ENCODE assay signal across 17 cellular contexts in genomic region chr7:138167869-138168296, GRCh38.
DNase-seq lines count a peak whose midpoint lies in the region; ATAC-seq and TF ChIP-seq lines count a peak whose summit lies in the region.
"Had no signal": no experiment of that assay in that cellular context is flagged by ENCODE, and none has a peak within 500 bp of the region (broad histone marks: within the 10 kb centered on the region; RNA-seq: fewer than 3 reads in every experiment).

No MANE protein-coding gene starts in this region.

- no peaks in the 10 kb centered on the region for H3K27me3 Mint-ChIP-seq in brain
- no peaks in the 10 kb centered on the region for H3K27me3 Mint-ChIP-seq in nephron (ENCODE audit: low read depth)
- peaks cover 36% of the 10 kb centered on the region for H3K27me3 Mint-ChIP-seq in CD4-positive, alpha-beta T cell

- H3K36me3 Mint-ChIP-seq in brain (peaks cover 25% of the 10 kb centered on the region), nephron (ENCODE audit: low read depth) (peaks cover 14% of the 10 kb centered on the region)
- peaks cover 4% of the 10 kb centered on the region for H3K36me3 Mint-ChIP-seq in CD4-positive, alpha-beta T cell (ENCODE audit: low read depth)

- intact Hi-C loops in CD4-positive, alpha-beta T cell (cut with DNase I, micrococcal nuclease) = no loop called here
- intact Hi-C loops in left ventricle myocardium superior (cut with micrococcal nuclease) = no loop called here

- H3K36me3 ChIP-seq in ES-I3 (ENCODE audit: insufficient read depth, low read length) (no peaks in the 10 kb centered on the region), HAP-1 (replicated peaks) (no peaks in the 10 kb centered on the region)
- H3K36me3 ChIP-seq: MG63 had no signal

- no peaks in the 10 kb centered on the region for H3K27me3 ChIP-seq in HAP-1 (ENCODE audit: low read depth)
- H3K27me3 ChIP-seq in CD4-positive, alpha-beta T cell (ENCODE audit: control insufficient read depth, insufficient read depth, low read length) = peaks cover 9% of the 10 kb centered on the region
- H3K27me3 ChIP-seq: MG63 had no signal

- peak overlapping the region; percentile 17; the same call in 1 of the 2 replicates for H3K9ac ChIP-seq in ES-I3 (ENCODE audit: low read depth, low read length)
- H3K9ac ChIP-seq: KMS-11 had no signal

- POLR2A ChIA-PET in CD4-positive, alpha-beta T cell (lab: Charles Lee) = no interaction called here

- H3K27ac Mint-ChIP-seq in brain (peak overlapping the region in 3 of 5 experiments; percentile 19 to 75 (median 22)), nephron (peak overlapping the region; percentile 82 to 87 (median 85))
- no peak overlapping the region for H3K27ac Mint-ChIP-seq in CD4-positive, alpha-beta T cell

- H3K9me3 Mint-ChIP-seq in brain (peaks cover 22 to 45% (median 32%) of the 10 kb centered on the region in 5 experiments), nephron (peaks cover 19% of the 10 kb centered on the region)
- peaks cover 6% of the 10 kb centered on the region for H3K9me3 Mint-ChIP-seq in CD4-positive, alpha-beta T cell

- CTCF ChIA-PET in CD4-positive, alpha-beta T cell (lab: Charles Lee) = no interaction called here

- H3K4me1 ChIP-seq in ES-I3 (ENCODE audit: insufficient read depth, low read length) (peaks cover 49% of the 10 kb centered on the region), HAP-1 (peaks cover 53% of the 10 kb centered on the region)
- H3K4me1 ChIP-seq: A549 had no signal

- in situ Hi-C loops in HAP-1 (cut with MboI; ENCODE audit: low sequenced_read_pairs) = no loop called here

- H3K27ac ChIP-seq in CD4-positive, alpha-beta T cell (ENCODE audit: low read depth, low read length) = no peak overlapping the region
- H3K27ac ChIP-seq: A549, C4-2B, KMS-11, PC-9 had no signal

- H3K4me3 ChIP-seq in HAP-1 = no peak overlapping the region
- H3K4me3 ChIP-seq: A549, MG63, PC-9 had no signal

- ATAC-seq in CD4-positive, alpha-beta T cell (ENCODE audit: poor library complexity) = no peak
- ATAC-seq in left ventricle myocardium superior = no peak
- ATAC-seq: A549 had no signal

- H3K4me1 Mint-ChIP-seq in brain (peaks cover 54% of the 10 kb centered on the region), nephron (peaks cover 17% of the 10 kb centered on the region)
- H3K4me1 Mint-ChIP-seq in CD4-positive, alpha-beta T cell (ENCODE audit: low read depth) = peaks cover 10% of the 10 kb centered on the region

- H3K4me3 Mint-ChIP-seq in brain (no peak overlapping the region), nephron (no peak overlapping the region)
- no peak overlapping the region for H3K4me3 Mint-ChIP-seq in CD4-positive, alpha-beta T cell

- DNase-seq in HAP-1 (ENCODE audit: low spot score in 2 of 2) (peak; percentile 80 to 92), left ventricle myocardium superior (no peak), SW 1271 (lab: John Stamatoyannopoulos, UW) (no peak)
- DNase-seq in CD4-positive, alpha-beta T cell = no peak
- DNase-seq: COR-L47, DMS53, MG63, NCI-H1092 treated with DMSO at 0.1 percent for 48 hours, NCI-H1694 treated with DMSO at 0.1 percent for 48 hours, NCI-H345, PC-9 had no signal

- peaks cover 32% of the 10 kb centered on the region for H3K9me3 ChIP-seq in ES-I3 (ENCODE audit: control insufficient read depth, insufficient read depth, low read length)
- peaks cover 16% of the 10 kb centered on the region; the same call in 1 of the 2 replicates for H3K9me3 ChIP-seq in HAP-1
- H3K9me3 ChIP-seq in CD4-positive, alpha-beta T cell (ENCODE audit: control insufficient read depth, low read length) = peaks cover 12% of the 10 kb centered on the region
- H3K9me3 ChIP-seq: MG63 had no signal

- TF ChIP-seq CTCF in brain (conservative IDR thresholded peaks at IDR 0.05) (no peak), nephron (IDR thresholded peaks at IDR 0.05; ENCODE audit: unreplicated experiment in 3 of 3) (no peak)
- TF ChIP-seq CTCF in CD4-positive, alpha-beta T cell (IDR thresholded peaks at IDR 0.05) = no peak

Comparison
In these comparisons a context has a peak if more than half of its experiments do, and no peak if none do; other contexts are left out.
1. DNase-seq: peak in HAP-1 (2 of 2); none in CD4-positive, alpha-beta T cell (0 of 10), left ventricle myocardium superior (single experiment) and SW 1271 (0 of 2).